15 cellular contexts compared by ENCODE assay signal in genomic region chr10:91709394-91709798, GRCh38.
A peak's percentile ranks its signal among the peaks of the same experiment; 100 is the strongest.
DNase-seq lines count a peak whose midpoint lies in the region; ATAC-seq, FAIRE-seq and TF ChIP-seq lines count a peak whose summit lies in the region.
"Had no signal": no experiment of that assay in that cellular context is flagged by ENCODE, and none has a peak within 500 bp of the region (broad histone marks: within the 10 kb centered on the region; RNA-seq: fewer than 3 reads in every experiment).

No MANE protein-coding gene starts in this region.

- TF ChIP-seq POLR2A in H1 (IDR thresholded peaks at IDR 0.05; ENCODE audit: control extremely low read depth in 1 of 2, low read depth in 2 of 2, low read length in 2 of 2): no peak

- H3K9me3 Mint-ChIP-seq in nephron progenitor cell: peaks cover 9% of the 10 kb centered on the region
- H3K9me3 Mint-ChIP-seq: activated naive CD8-positive, alpha-beta T cell treated with anti-CD3 and anti-CD28 coated beads, Interleukin-2, amount 10 ng/mL, durations not matched to agents 7 days and 5 days; effector memory CD8-positive, alpha-beta T cell had no signal

- no peaks in the 10 kb centered on the region for H3K23me2 ChIP-seq in H1 (ENCODE audit: low read depth, low read length)

- no peak overlapping the region for H3K4me3 ChIP-seq in H1 (ENCODE audit: extremely low read depth in 1 of 4, insufficient read depth in 2 of 4, low read depth in 3 of 4, low read length in 4 of 4)
- H3K4me3 ChIP-seq: testis had no signal

- peak; percentile 4 for DNase-seq in DMS 273 (lab: John Stamatoyannopoulos, UW; ENCODE audit: unreplicated experiment)
- DNase-seq in DMS 273 treated with DMSO at 0.1 percent for 48 hours (lab: John Stamatoyannopoulos, UW): no peak
- DNase-seq in NCI-H2196 (lab: John Stamatoyannopoulos, UW; ENCODE audit: unreplicated experiment): peak; percentile 28
- DNase-seq in H1 (ENCODE audit: low read depth in 1 of 2, low spot score in 2 of 2): no peak
- no peak for DNase-seq in nephron progenitor cell
- no peak for DNase-seq in iPS-NIHi11 (ENCODE audit: low spot score)
- DNase-seq: activated naive CD8-positive, alpha-beta T cell treated with anti-CD3 and anti-CD28 coated beads, Interleukin-2, amount 10 ng/mL, durations not matched to agents 7 days and 5 days; effector memory CD8-positive, alpha-beta T cell; NCI-H1048; testis had no signal

- H4K20me1 ChIP-seq in H1 (replicated peaks in 1 of 2; ENCODE audit: control insufficient read depth in 1 of 2, insufficient read depth in 2 of 2, low read length in 2 of 2): no peaks in the 10 kb centered on the region

- no peak overlapping the region for H2BK15ac ChIP-seq in H1 (ENCODE audit: low read length)

- no peaks in the 10 kb centered on the region for H3K36me3 Mint-ChIP-seq in nephron progenitor cell (ENCODE audit: low read depth)
- H3K36me3 Mint-ChIP-seq: activated naive CD8-positive, alpha-beta T cell treated with anti-CD3 and anti-CD28 coated beads, Interleukin-2, amount 10 ng/mL, durations not matched to agents 7 days and 5 days had no signal

- no peak overlapping the region for H3K56ac ChIP-seq in H1 (replicated peaks; ENCODE audit: insufficient read length, low read depth, low read length)

- no peaks in the 10 kb centered on the region for H3K9me3 ChIP-seq in H1 (ENCODE audit: insufficient read depth in 2 of 2, low read depth in 1 of 2, low read length in 1 of 2)
- H3K9me3 ChIP-seq: testis had no signal

- peak overlapping the region; percentile 0 for H3K27ac Mint-ChIP-seq in nephron progenitor cell
- H3K27ac Mint-ChIP-seq: activated naive CD8-positive, alpha-beta T cell treated with anti-CD3 and anti-CD28 coated beads, Interleukin-2, amount 10 ng/mL, durations not matched to agents 7 days and 5 days; effector memory CD8-positive, alpha-beta T cell had no signal

- no peaks in the 10 kb centered on the region for H3K79me1 ChIP-seq in H1 (ENCODE audit: low read depth, low read length)

- 86% methylated on average over 1 of the region's 1 CpG; no CpG with 5 or more reads in 1 of the 2 experiments for WGBS in H1 (ENCODE audit: extremely low coverage in 1 of 2, insufficient coverage in 1 of 2, insufficient read length in 1 of 2, insufficient replicate concordance in 2 of 2, low coverage in 1 of 2, low lambda C conversion rate in 2 of 2, missing lambda C conversion rate in 1 of 2), 2 experiments

- H3K9ac ChIP-seq in H1 (replicated peaks in 1 of 4; ENCODE audit: extremely low read depth in 1 of 4, low read depth in 3 of 4, low read length in 3 of 4): no peak overlapping the region

- H4K8ac ChIP-seq in H1 (ENCODE audit: extremely low read depth, insufficient read depth, low read length): no peak overlapping the region

- CTCF ChIA-PET in H1 (lab: Charles Lee; ENCODE audit: partially characterized antibody): interaction anchor here (0.6 to 1.4 kb wide), 2 partner anchors 16 to 411 kb away, joined by 3 read pairs; no protein-coding TSS in a partner anchor

- TF ChIP-seq EP300 in H1 (IDR thresholded peaks at IDR 0.05; ENCODE audit: borderline replicate concordance in 1 of 2, low read depth in 2 of 2, low read length in 2 of 2): no peak

- no peak overlapping the region for H2AK5ac ChIP-seq in H1 (ENCODE audit: low read depth, low read length)

- H3K4ac ChIP-seq in H1 (replicated peaks; ENCODE audit: insufficient read length, low read depth, low read length): no peak overlapping the region

- no peak overlapping the region for H2BK120ac ChIP-seq in H1 (replicated peaks; ENCODE audit: low read depth, low read length)

- H3K27me3 ChIP-seq in H1 (replicated peaks in 1 of 4; ENCODE audit: control insufficient read depth in 3 of 4, extremely low read depth in 1 of 4, insufficient read depth in 3 of 4, low read length in 3 of 4): no peaks in the 10 kb centered on the region
- H3K27me3 ChIP-seq: testis had no signal

- H3K36me3 ChIP-seq in H1 (ENCODE audit: control insufficient read depth in 2 of 4, insufficient read depth in 4 of 4, low read length in 3 of 4): no peaks in the 10 kb centered on the region

- H3K4me2 ChIP-seq in H1 (ENCODE audit: insufficient read depth in 1 of 2, low read depth in 2 of 2, low read length in 2 of 2): no peak overlapping the region

- no peak overlapping the region for H4K91ac ChIP-seq in H1 (replicated peaks; ENCODE audit: insufficient read length, low read length)

- no peak overlapping the region for H3K18ac ChIP-seq in H1 (ENCODE audit: extremely low read depth, low read length)

- no peak overlapping the region for H3K27ac ChIP-seq in H1 (ENCODE audit: low read depth, low read length)
- H3K27ac ChIP-seq: 22Rv1, testis had no signal

- no peak overlapping the region for H2BK20ac ChIP-seq in H1 (ENCODE audit: low read length)

- H2AFZ ChIP-seq in H1 (ENCODE audit: low read length): 0 out of 2 replicates have a peak overlapping the region, but pooled peaks have one; percentile 35

- no peak overlapping the region for H3K23ac ChIP-seq in H1 (ENCODE audit: insufficient read length)

- no peak overlapping the region for H4K5ac ChIP-seq in H1 (ENCODE audit: insufficient read length, low read depth, low read length)

- ATAC-seq in GM18517 (IDR thresholded peaks at IDR 0.05; ENCODE audit: unreplicated experiment) (no peak), HG02840 (IDR thresholded peaks at IDR 0.05; ENCODE audit: low FRiP score, unreplicated experiment) (no peak)
- ATAC-seq: effector memory CD8-positive, alpha-beta T cell; sciatic nerve had no signal

- H3K4me1 Mint-ChIP-seq in nephron progenitor cell: peaks cover 47% of the 10 kb centered on the region
- H3K4me1 Mint-ChIP-seq: activated naive CD8-positive, alpha-beta T cell treated with anti-CD3 and anti-CD28 coated beads, Interleukin-2, amount 10 ng/mL, durations not matched to agents 7 days and 5 days had no signal

- no peak overlapping the region for H3K14ac ChIP-seq in H1 (ENCODE audit: insufficient read length)

- no peaks in the 10 kb centered on the region for H3K4me1 ChIP-seq in H1 (replicated peaks in 1 of 4; ENCODE audit: control insufficient read depth in 3 of 4, insufficient read depth in 4 of 4, low read length in 3 of 4)
- H3K4me1 ChIP-seq: testis had no signal

- TF ChIP-seq RAD21 in H1 (IDR thresholded peaks at IDR 0.05 in 1 of 2, conservative IDR thresholded peaks at IDR 0.05 in 1 of 2; ENCODE audit: low read depth in 2 of 2, low read length in 2 of 2): no peak

- no peak for FAIRE-seq in H1 (lab: Jason Lieb, UNC)
- FAIRE-seq: GM18507 had no signal

- H3K79me2 ChIP-seq in H1 (ENCODE audit: control insufficient read depth in 1 of 2, insufficient read depth in 2 of 2, low read length in 2 of 2): no peaks in the 10 kb centered on the region

- no peak for TF ChIP-seq CTCF in H1 (IDR thresholded peaks at IDR 0.05; ENCODE audit: control extremely low read depth in 1 of 3, insufficient read depth in 1 of 3, low read depth in 1 of 3, low read length in 3 of 3)
- TF ChIP-seq CTCF in nephron progenitor cell (IDR thresholded peaks at IDR 0.05): no peak

- peaks cover 4% of the 10 kb centered on the region for H3K27me3 Mint-ChIP-seq in nephron progenitor cell (ENCODE audit: low read depth, poor library complexity)

- H2BK12ac ChIP-seq in H1 (ENCODE audit: low read depth, low read length): no peak overlapping the region

- POLR2A ChIA-PET in H1 (lab: Charles Lee; ENCODE audit: partially characterized antibody): no interaction called here

- no peak overlapping the region for H2BK5ac ChIP-seq in H1 (ENCODE audit: low read depth, low read length)

- H3K4me3 Mint-ChIP-seq in nephron progenitor cell: no peak overlapping the region
- H3K4me3 Mint-ChIP-seq: activated naive CD8-positive, alpha-beta T cell treated with anti-CD3 and anti-CD28 coated beads, Interleukin-2, amount 10 ng/mL, durations not matched to agents 7 days and 5 days; effector memory CD8-positive, alpha-beta T cell had no signal

TF ChIP-seq in H1, 55 proteins besides CTCF, POLR2A, EP300 and RAD21:
- no peak for TF ChIP-seq TAF7 (optimal IDR thresholded peaks at IDR 0.05; ENCODE audit: borderline replicate concordance, low read depth, low read length)
- TF ChIP-seq POLR2AphosphoS5 (IDR thresholded peaks at IDR 0.05; ENCODE audit: low read depth, low read length): no peak
- TF ChIP-seq ZNF274 (IDR thresholded peaks at IDR 0.05; ENCODE audit: borderline replicate concordance, extremely low read depth, low read length): no peak
- no peak for TF ChIP-seq PHF8 (conservative IDR thresholded peaks at IDR 0.05; ENCODE audit: low read depth, low read length)
- TF ChIP-seq TCF12 (IDR thresholded peaks at IDR 0.05; ENCODE audit: low read depth, low read length): no peak
- TF ChIP-seq POU5F1 (IDR thresholded peaks at IDR 0.05; ENCODE audit: low read depth, low read length): no peak
- no peak for TF ChIP-seq BRCA1 (IDR thresholded peaks at IDR 0.05; ENCODE audit: low read depth, low read length)
- TF ChIP-seq TAF1 (IDR thresholded peaks at IDR 0.05; ENCODE audit: low read depth, low read length): no peak
- TF ChIP-seq ATF2 (IDR thresholded peaks at IDR 0.05; ENCODE audit: low read length): no peak
- TF ChIP-seq KDM1A (IDR thresholded peaks at IDR 0.05; ENCODE audit: borderline replicate concordance, low read length): no peak
- TF ChIP-seq SIN3A (conservative IDR thresholded peaks at IDR 0.05 in 1 of 2, IDR thresholded peaks at IDR 0.05 in 1 of 2; ENCODE audit: low read depth in 1 of 2, low read length in 2 of 2): no peak
- TF ChIP-seq TEAD4 (IDR thresholded peaks at IDR 0.05; ENCODE audit: low read depth, low read length): no peak
- no peak for TF ChIP-seq JUND (IDR thresholded peaks at IDR 0.05; ENCODE audit: low read length)
- TF ChIP-seq CREB1 (IDR thresholded peaks at IDR 0.05): no peak
- no peak for TF ChIP-seq KDM5A (IDR thresholded peaks at IDR 0.05; ENCODE audit: low read length)
- TF ChIP-seq CEBPB (IDR thresholded peaks at IDR 0.05; ENCODE audit: low read depth, low read length): no peak
- TF ChIP-seq SP1 (IDR thresholded peaks at IDR 0.05; ENCODE audit: low read depth, low read length): no peak
- no peak for TF ChIP-seq RBBP5 (IDR thresholded peaks at IDR 0.05; ENCODE audit: borderline replicate concordance, low read depth, low read length)

Comparison
In these comparisons a context has a peak if more than half of its experiments do, and no peak if none do; other contexts are left out.
1. DNase-seq: peak in DMS 273 (single experiment) and NCI-H2196 (single experiment); none in DMS 273 treated with DMSO at 0.1 percent for 48 hours (single experiment), H1 (0 of 2), nephron progenitor cell (single experiment) and iPS-NIHi11 (single experiment).